ENCODE assay signal across 27 cellular contexts in the genomic region with DNA sequence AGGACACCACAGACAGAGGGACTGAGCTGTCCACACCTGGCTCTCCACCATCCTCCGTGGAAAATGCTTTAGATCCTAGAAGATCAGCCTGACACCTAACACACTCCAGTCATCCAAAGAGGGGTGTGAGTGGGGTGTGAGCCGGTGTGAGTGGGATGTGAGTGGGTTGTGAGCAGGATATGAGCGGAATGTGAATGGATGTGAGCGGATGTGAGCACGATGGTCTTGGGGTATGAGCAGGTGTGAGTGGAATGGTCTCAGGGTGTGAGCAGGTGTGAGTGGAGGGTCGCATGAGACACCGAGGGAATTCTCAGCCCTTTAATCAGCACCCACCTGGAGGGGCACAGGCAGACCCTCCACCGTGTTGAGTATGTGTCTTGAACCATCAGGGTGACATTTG. TPM values are rescaled to one million over a fixed set of nuclear protein-coding genes. Genes with fewer than 3 reads are reported as not detected.
"Had no signal": no experiment of that assay in that cellular context is flagged by ENCODE, and none has a peak within 500 bp of the region (broad histone marks: within the 10 kb centered on the region; RNA-seq: fewer than 3 reads in every experiment).

No MANE protein-coding gene starts in this region.

- H3K27me3 ChIP-seq: dorsolateral prefrontal cortex, esophagus muscularis mucosa, foreskin keratinocyte, gastrocnemius medialis, heart left ventricle had no signal

- DNase-seq: activated CD4-positive, alpha-beta memory T cell treated with anti-CD3 and anti-CD28 coated beads for 36 hours; activated CD4-positive, alpha-beta T cell treated with anti-CD3 and anti-CD28 coated beads for 36 hours; activated CD4-positive, alpha-beta T cell treated with anti-CD3 and anti-CD28 coated beads, Interleukin-2, amount 10 ng/mL, durations not matched to agents 24 days and 14 days; activated CD4-positive, CD25-positive, alpha-beta regulatory T cell; activated CD4-positive, CD25-positive, alpha-beta regulatory T cell treated with anti-CD3 and anti-CD28 coated beads, Interleukin-2, amount 50 U/mL, for 72 hours; activated CD8-positive, alpha-beta memory T cell treated with anti-CD3 and anti-CD28 coated beads, Interleukin-2, amount 10 ng/mL, durations not matched to agents 7 days and 5 days; activated CD8-positive, alpha-beta memory T cell treated with anti-CD3 and anti-CD28 coated beads, Interleukin-2, amount 50 U/mL, for 4 hours; activated CD8-positive, alpha-beta T cell treated with anti-CD3 and anti-CD28 coated beads, Interleukin-2, amount 10 ng/mL, durations not matched to agents 7 days and 5 days; activated effector memory CD4-positive, alpha-beta T cell treated with anti-CD3 and anti-CD28 coated beads, Interleukin-2, amount 50 U/mL, for 16 hours; activated naive CD4-positive, alpha-beta T cell; activated naive CD4-positive, alpha-beta T cell treated with anti-CD3 and anti-CD28 coated beads, Interleukin-2, amount 50 U/mL, for 16 hours; activated T-cell treated with anti-CD3 and anti-CD28 coated beads, Interleukin-2, amount 50 U/mL, for 1 hour; activated T-cell treated with anti-CD3 and anti-CD28 coated beads, Interleukin-2, amount 50 U/mL, for 48 hours; amniotic stem cell; anterior cingulate cortex; brain microvascular endothelial cell; dorsolateral prefrontal cortex; effector memory CD4-positive, alpha-beta T cell; foreskin keratinocyte; gastrocnemius medialis; glutamatergic neuron; heart left ventricle; T-helper 2 cell had no signal

- H3K4me1 ChIP-seq: esophagus muscularis mucosa, foreskin keratinocyte, gastrocnemius medialis, heart left ventricle had no signal

- H3K27ac ChIP-seq: brain microvascular endothelial cell, coronary artery, dorsolateral prefrontal cortex, esophagus muscularis mucosa, foreskin keratinocyte, gastrocnemius medialis, heart left ventricle had no signal

- FAIRE-seq: astrocyte, bronchial epithelial cell had no signal

- H3K36me3 ChIP-seq: brain microvascular endothelial cell, gastrocnemius medialis had no signal

- ATAC-seq: activated CD4-positive, alpha-beta T cell treated with anti-CD3 and anti-CD28 coated beads for 36 hours; activated CD8-positive, alpha-beta memory T cell treated with anti-CD3 and anti-CD28 coated beads, Interleukin-2, amount 10 ng/mL, durations not matched to agents 7 days and 5 days; activated CD8-positive, alpha-beta T cell treated with anti-CD3 and anti-CD28 coated beads, Interleukin-2, amount 10 ng/mL, durations not matched to agents 7 days and 5 days; foreskin keratinocyte; gastrocnemius medialis had no signal

- H3K9me3 ChIP-seq: esophagus muscularis mucosa, gastrocnemius medialis, heart left ventricle had no signal

- H3K4me3 ChIP-seq: coronary artery, dorsolateral prefrontal cortex, esophagus muscularis mucosa, gastrocnemius medialis, heart left ventricle had no signal

RNA-seq across cellular contexts. Expression of a gene that starts 0.9 kb away (rescaled TPM):
- total RNA-seq: activated CD8-positive, alpha-beta memory T cell treated with anti-CD3 and anti-CD28 coated beads, Interleukin-2, amount 10 ng/mL, durations not matched to agents 7 days and 5 days had no signal
